Comparison of ENCODE assay signal across 17 cellular contexts in the genomic region with DNA sequence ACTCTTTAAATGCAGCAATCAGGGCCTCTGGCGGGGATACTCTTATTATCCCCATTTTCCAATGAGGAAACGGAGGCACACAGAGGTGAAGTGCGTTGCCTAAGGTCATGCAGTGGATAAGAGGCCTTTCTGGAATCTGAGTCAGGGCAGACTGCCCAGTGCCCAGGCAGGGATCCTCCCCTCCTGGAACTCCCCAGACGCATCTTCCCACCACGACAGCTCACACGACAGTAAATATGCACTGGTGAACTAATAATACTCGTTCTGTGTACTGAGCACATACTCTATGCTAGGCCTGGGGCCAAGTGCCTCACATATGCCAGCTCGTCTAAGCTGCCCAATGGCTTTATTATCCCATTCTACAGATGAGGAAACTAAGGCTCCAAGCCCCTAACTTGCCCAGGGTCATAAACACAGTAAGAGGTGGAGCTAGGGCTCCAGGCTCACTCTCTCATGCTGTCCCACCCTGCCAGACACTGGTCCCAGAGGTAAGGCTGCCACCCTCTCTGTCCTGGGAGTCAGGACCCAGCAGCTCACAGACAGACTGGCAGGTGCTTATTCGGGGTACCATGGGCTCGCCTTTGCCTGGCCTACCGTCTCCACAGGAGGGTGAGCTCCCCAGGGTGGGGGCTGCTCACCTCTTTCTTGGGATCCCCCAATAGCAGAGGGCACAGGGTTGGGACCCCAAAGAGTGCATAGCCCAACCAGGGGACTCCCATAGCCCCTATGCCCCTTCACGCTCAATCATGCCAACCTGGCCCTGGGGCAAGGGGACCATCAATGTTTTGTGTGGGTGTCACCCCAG. TPM values are rescaled to one million over a fixed set of nuclear protein-coding genes. Genes with fewer than 3 reads are reported as not detected.
DNase-seq lines count a peak whose midpoint lies in the region; ATAC-seq and TF ChIP-seq lines count a peak whose summit lies in the region.
"Had no signal": no experiment of that assay in that cellular context is flagged by ENCODE, and none has a peak within 500 bp of the region (broad histone marks: within the 10 kb centered on the region; RNA-seq: fewer than 3 reads in every experiment).

No MANE protein-coding gene starts in this region.

- POLR2A ChIA-PET in activated CD8-positive, alpha-beta T cell treated with anti-CD3 and anti-CD28 coated beads for 36 hours (lab: Charles Lee) = interaction anchor here (0.5 to 15.9 kb wide), 11 partner anchors 8 to 136 kb away, joined by 3 to 321 read pairs (median 9); a partner anchor contains a TSS

- H3K4me3 ChIP-seq in effector memory CD4-positive, alpha-beta T cell (ENCODE audit: insufficient read depth, low read depth, low read length, poor library complexity, severe bottlenecking) = peak overlapping the region; percentile 71

- H3K27me3 Mint-ChIP-seq in activated naive CD4-positive, alpha-beta T cell treated with anti-CD3 and anti-CD28 coated beads for 36 hours (ENCODE audit: low read depth) = no peaks in the 10 kb centered on the region
- H3K27me3 Mint-ChIP-seq in activated CD8-positive, alpha-beta T cell treated with anti-CD3 and anti-CD28 coated beads for 36 hours = no peaks in the 10 kb centered on the region
- H3K27me3 Mint-ChIP-seq in stimulated activated naive CD8-positive, alpha-beta T cell treated with anti-CD3 and anti-CD28 coated beads, Interleukin-15, amount 100 ng/mL, for 72 hours = no peaks in the 10 kb centered on the region

- H3K4me3 Mint-ChIP-seq in activated naive CD4-positive, alpha-beta T cell treated with anti-CD3 and anti-CD28 coated beads for 36 hours = peak overlapping the region; percentile 87
- peak overlapping the region; percentile 87 for H3K4me3 Mint-ChIP-seq in activated CD8-positive, alpha-beta T cell treated with anti-CD3 and anti-CD28 coated beads for 36 hours
- peak overlapping the region; percentile 83 to 96 for H3K4me3 Mint-ChIP-seq in stimulated activated naive CD8-positive, alpha-beta T cell treated with anti-CD3 and anti-CD28 coated beads, Interleukin-15, amount 100 ng/mL, for 72 hours

- peak overlapping the region; percentile 83 for H3K27ac ChIP-seq in effector memory CD4-positive, alpha-beta T cell (ENCODE audit: insufficient read depth, low read length, poor library complexity, severe bottlenecking)
- H3K27ac ChIP-seq: foreskin keratinocyte had no signal

- H3K36me3 Mint-ChIP-seq in activated naive CD4-positive, alpha-beta T cell treated with anti-CD3 and anti-CD28 coated beads for 36 hours (ENCODE audit: low read depth) = peaks cover 47% of the 10 kb centered on the region
- H3K36me3 Mint-ChIP-seq in activated CD8-positive, alpha-beta T cell treated with anti-CD3 and anti-CD28 coated beads for 36 hours (ENCODE audit: low read depth) = peaks cover 84% of the 10 kb centered on the region

- H3K9me3 ChIP-seq in effector memory CD4-positive, alpha-beta T cell (ENCODE audit: control insufficient read depth, low read length) = no peaks in the 10 kb centered on the region
- H3K9me3 ChIP-seq: Peyer's patch had no signal

- peaks cover 4% of the 10 kb centered on the region for H3K9me3 Mint-ChIP-seq in activated naive CD4-positive, alpha-beta T cell treated with anti-CD3 and anti-CD28 coated beads for 36 hours
- peaks cover 12% of the 10 kb centered on the region for H3K9me3 Mint-ChIP-seq in activated CD8-positive, alpha-beta T cell treated with anti-CD3 and anti-CD28 coated beads for 36 hours
- peaks cover 0 to 15% of the 10 kb centered on the region in 2 donors for H3K9me3 Mint-ChIP-seq in stimulated activated naive CD8-positive, alpha-beta T cell treated with anti-CD3 and anti-CD28 coated beads, Interleukin-15, amount 100 ng/mL, for 72 hours

- ATAC-seq in activated CD8-positive, alpha-beta T cell treated with anti-CD3 and anti-CD28 coated beads for 36 hours = no peak
- ATAC-seq in stimulated activated naive CD8-positive, alpha-beta T cell treated with anti-CD3 and anti-CD28 coated beads, Interleukin-15, amount 100 ng/mL, for 72 hours = no peak
- no peak for ATAC-seq in HG03280 (IDR thresholded peaks at IDR 0.05; ENCODE audit: unreplicated experiment)
- ATAC-seq: foreskin keratinocyte had no signal

- CTCF ChIA-PET in activated naive CD4-positive, alpha-beta T cell treated with anti-CD3 and anti-CD28 coated beads for 36 hours (lab: Charles Lee) = interaction anchor here (0.6 to 5.3 kb wide), 10 partner anchors 9 to 521 kb away, joined by 3 to 48 read pairs (median 6); no protein-coding TSS in a partner anchor
- CTCF ChIA-PET in activated CD8-positive, alpha-beta T cell treated with anti-CD3 and anti-CD28 coated beads for 36 hours (lab: Charles Lee) = interaction anchor here (0.7 to 8.0 kb wide), 8 partner anchors 15 to 170 kb away, joined by 3 to 119 read pairs (median 8); no protein-coding TSS in a partner anchor

- DNase-seq in activated naive CD4-positive, alpha-beta T cell treated with anti-CD3 and anti-CD28 coated beads for 36 hours = peak; percentile 46
- no peak for DNase-seq in activated naive CD4-positive, alpha-beta T cell (lab: John Stamatoyannopoulos, UW)
- no peak for DNase-seq in activated CD8-positive, alpha-beta T cell treated with anti-CD3 and anti-CD28 coated beads for 36 hours
- peak in 1 of 3 donors; percentile 20 for DNase-seq in effector memory CD4-positive, alpha-beta T cell
- no peak for DNase-seq in stimulated activated naive CD8-positive, alpha-beta T cell treated with anti-CD3 and anti-CD28 coated beads, Interleukin-15, amount 100 ng/mL, for 72 hours
- DNase-seq in putamen (ENCODE audit: low spot score) (no peak), NCI-H128 (lab: John Stamatoyannopoulos, UW; ENCODE audit: unreplicated experiment) (no peak)
- DNase-seq: activated gamma-delta T cell treated with Interleukin-2 at 50 U/mL for 16 hours, caudate nucleus, foreskin keratinocyte, mesendoderm, NCI-H2081 treated with DMSO at 0.1 percent for 48 hours, NCI-H748 treated with DMSO at 0.1 percent for 48 hours had no signal

- no peaks in the 10 kb centered on the region for H3K27me3 ChIP-seq in effector memory CD4-positive, alpha-beta T cell (replicated peaks; ENCODE audit: control insufficient read depth, insufficient read depth, low read length, poor library complexity, severe bottlenecking)
- H3K27me3 ChIP-seq: Peyer's patch had no signal

- peaks cover 46% of the 10 kb centered on the region for H3K4me1 ChIP-seq in effector memory CD4-positive, alpha-beta T cell (ENCODE audit: control insufficient read depth, insufficient read depth, low read length, poor library complexity, severe bottlenecking)
- H3K4me1 ChIP-seq: foreskin keratinocyte had no signal

- peaks cover 56% of the 10 kb centered on the region for H3K4me1 Mint-ChIP-seq in activated naive CD4-positive, alpha-beta T cell treated with anti-CD3 and anti-CD28 coated beads for 36 hours (ENCODE audit: low read depth)
- peaks cover 72% of the 10 kb centered on the region for H3K4me1 Mint-ChIP-seq in activated CD8-positive, alpha-beta T cell treated with anti-CD3 and anti-CD28 coated beads for 36 hours (ENCODE audit: low read depth)
- peaks cover 89% of the 10 kb centered on the region for H3K4me1 Mint-ChIP-seq in stimulated activated naive CD8-positive, alpha-beta T cell treated with anti-CD3 and anti-CD28 coated beads, Interleukin-15, amount 100 ng/mL, for 72 hours

- TF ChIP-seq CTCF in activated CD8-positive, alpha-beta T cell treated with anti-CD3 and anti-CD28 coated beads for 36 hours (IDR thresholded peaks at IDR 0.05) = no peak

- peaks cover 20% of the 10 kb centered on the region for H3K36me3 ChIP-seq in effector memory CD4-positive, alpha-beta T cell (ENCODE audit: control insufficient read depth, insufficient read depth, low read length)
- H3K36me3 ChIP-seq: Peyer's patch had no signal

- intact Hi-C loops in activated naive CD4-positive, alpha-beta T cell treated with anti-CD3 and anti-CD28 coated beads for 36 hours (cut with micrococcal nuclease) = loop anchor here (5.0 kb wide), 2 partner anchors 50 to 85 kb away; no protein-coding TSS in a partner anchor
- intact Hi-C loops in activated CD8-positive, alpha-beta T cell treated with anti-CD3 and anti-CD28 coated beads for 36 hours (cut with micrococcal nuclease) = loop anchor here (10.0 kb wide), 1 partner anchor 47 kb away; no protein-coding TSS in a partner anchor

- peak overlapping the region; percentile 96 for H3K27ac Mint-ChIP-seq in activated naive CD4-positive, alpha-beta T cell treated with anti-CD3 and anti-CD28 coated beads for 36 hours
- H3K27ac Mint-ChIP-seq in activated CD8-positive, alpha-beta T cell treated with anti-CD3 and anti-CD28 coated beads for 36 hours = peak overlapping the region; percentile 93
- peak overlapping the region; percentile 95 to 98 for H3K27ac Mint-ChIP-seq in stimulated activated naive CD8-positive, alpha-beta T cell treated with anti-CD3 and anti-CD28 coated beads, Interleukin-15, amount 100 ng/mL, for 72 hours

RNA-seq across cellular contexts. Expression of a gene that starts 2.3 kb away (rescaled TPM):
- 100 to 1,000 TPM; 126 to 134 TPM for total RNA-seq in activated naive CD4-positive, alpha-beta T cell treated with anti-CD3 and anti-CD28 coated beads for 36 hours
- total RNA-seq in activated CD8-positive, alpha-beta T cell treated with anti-CD3 and anti-CD28 coated beads for 36 hours = 100 to 1,000 TPM; 263 to 268 TPM

RNA-seq across cellular contexts. Expression of a gene that starts 37.9 kb away (rescaled TPM):
- total RNA-seq in activated naive CD4-positive, alpha-beta T cell treated with anti-CD3 and anti-CD28 coated beads for 36 hours = 10 to 100 TPM; 10.7 to 10.9 TPM
- total RNA-seq in activated CD8-positive, alpha-beta T cell treated with anti-CD3 and anti-CD28 coated beads for 36 hours = 10 to 100 TPM; 11.3 to 12.4 TPM
- total RNA-seq: foreskin keratinocyte, M059J, omental fat pad had no signal

RNA-seq across cellular contexts. Expression of a gene that starts 40.7 kb away (rescaled TPM):
- 10 to 100 TPM; 13.4 to 13.6 TPM for total RNA-seq in activated naive CD4-positive, alpha-beta T cell treated with anti-CD3 and anti-CD28 coated beads for 36 hours
- total RNA-seq in activated CD8-positive, alpha-beta T cell treated with anti-CD3 and anti-CD28 coated beads for 36 hours = 1 to 10 TPM; 6.4 TPM
